Comparison of ENCODE assay signal across 11 cellular contexts in the genomic region with DNA sequence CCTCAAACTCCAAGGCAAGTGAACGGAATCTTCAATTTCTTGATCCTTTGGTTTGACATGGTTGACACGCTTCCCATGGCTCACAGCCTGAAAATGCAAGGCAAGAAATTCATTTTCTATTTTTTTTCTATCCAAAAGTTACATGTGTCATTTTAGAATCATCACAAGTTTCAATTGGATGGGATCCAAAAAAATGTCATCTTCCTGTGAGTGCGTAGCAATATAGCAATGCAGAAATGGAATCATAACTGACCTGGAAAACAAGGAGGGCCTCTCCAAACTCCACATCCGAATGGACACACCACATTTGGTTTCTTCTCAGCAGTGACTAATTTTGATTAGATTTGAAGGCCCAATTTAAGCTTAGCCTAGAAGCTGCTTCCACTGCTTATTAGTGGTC.
DNase-seq lines count a peak whose midpoint lies in the region; ATAC-seq lines count a peak whose summit lies in the region.
"Had no signal": no experiment of that assay in that cellular context is flagged by ENCODE, and none has a peak within 500 bp of the region (broad histone marks: within the 10 kb centered on the region; RNA-seq: fewer than 3 reads in every experiment).

No MANE protein-coding gene starts in this region.

- H3K27ac ChIP-seq in epithelial cell of prostate, result peak overlapping the region; percentile 82

- H3K4me1 Mint-ChIP-seq in natural killer cell treated with Interleukin-12 subunit alpha and Interleukin-12 subunit beta and Interleukin-15 and Interleukin-18, amount 100 ng/mL, for 72 hours (ENCODE audit: low read depth in 2 of 2), result no peaks in the 10 kb centered on the region
- H3K4me1 Mint-ChIP-seq in activated naive CD8-positive, alpha-beta T cell treated with anti-CD3 and anti-CD28 coated beads, Interleukin-2, amount 50 U/mL, for 24 hours, result no peaks in the 10 kb centered on the region

- ATAC-seq in HG02852 (IDR thresholded peaks at IDR 0.05; ENCODE audit: unreplicated experiment) (no peak), HG03378 (IDR thresholded peaks at IDR 0.05; ENCODE audit: unreplicated experiment) (no peak)
- no peak for ATAC-seq in natural killer cell treated with Interleukin-12 subunit alpha and Interleukin-12 subunit beta and Interleukin-15 and Interleukin-18, amount 100 ng/mL, for 72 hours
- ATAC-seq in activated naive CD8-positive, alpha-beta T cell treated with anti-CD3 and anti-CD28 coated beads, Interleukin-2, amount 50 U/mL, for 24 hours, result no peak
- ATAC-seq: CD8-positive, alpha-beta T cell had no signal

- H3K9me3 Mint-ChIP-seq in natural killer cell treated with Interleukin-12 subunit alpha and Interleukin-12 subunit beta and Interleukin-15 and Interleukin-18, amount 100 ng/mL, for 72 hours, result no peaks in the 10 kb centered on the region
- no peaks in the 10 kb centered on the region for H3K9me3 Mint-ChIP-seq in activated naive CD8-positive, alpha-beta T cell treated with anti-CD3 and anti-CD28 coated beads, Interleukin-2, amount 50 U/mL, for 24 hours
- H3K9me3 Mint-ChIP-seq: CD8-positive, alpha-beta T cell had no signal

- no peak overlapping the region for H3K27ac Mint-ChIP-seq in natural killer cell treated with Interleukin-12 subunit alpha and Interleukin-12 subunit beta and Interleukin-15 and Interleukin-18, amount 100 ng/mL, for 72 hours
- H3K27ac Mint-ChIP-seq in activated naive CD8-positive, alpha-beta T cell treated with anti-CD3 and anti-CD28 coated beads, Interleukin-2, amount 50 U/mL, for 24 hours, result no peak overlapping the region
- H3K27ac Mint-ChIP-seq: CD8-positive, alpha-beta T cell had no signal

- H3K36me3 Mint-ChIP-seq in natural killer cell treated with Interleukin-12 subunit alpha and Interleukin-12 subunit beta and Interleukin-15 and Interleukin-18, amount 100 ng/mL, for 72 hours, result no peaks in the 10 kb centered on the region
- H3K36me3 Mint-ChIP-seq in activated naive CD8-positive, alpha-beta T cell treated with anti-CD3 and anti-CD28 coated beads, Interleukin-2, amount 50 U/mL, for 24 hours (ENCODE audit: low read depth), result no peaks in the 10 kb centered on the region
- H3K36me3 Mint-ChIP-seq: CD8-positive, alpha-beta T cell had no signal

- peaks cover 0 to 5% of the 10 kb centered on the region in 2 donors for H3K27me3 Mint-ChIP-seq in natural killer cell treated with Interleukin-12 subunit alpha and Interleukin-12 subunit beta and Interleukin-15 and Interleukin-18, amount 100 ng/mL, for 72 hours
- H3K27me3 Mint-ChIP-seq in activated naive CD8-positive, alpha-beta T cell treated with anti-CD3 and anti-CD28 coated beads, Interleukin-2, amount 50 U/mL, for 24 hours, result peaks cover 11% of the 10 kb centered on the region

- no peak overlapping the region for H3K4me3 Mint-ChIP-seq in natural killer cell treated with Interleukin-12 subunit alpha and Interleukin-12 subunit beta and Interleukin-15 and Interleukin-18, amount 100 ng/mL, for 72 hours
- H3K4me3 Mint-ChIP-seq in activated naive CD8-positive, alpha-beta T cell treated with anti-CD3 and anti-CD28 coated beads, Interleukin-2, amount 50 U/mL, for 24 hours, result no peak overlapping the region
- H3K4me3 Mint-ChIP-seq: CD8-positive, alpha-beta T cell had no signal

- DNase-seq in NCI-H1417 (lab: John Stamatoyannopoulos, UW) (peak; percentile 28 to 73 (median 55)), NCI-H1417 treated with DMSO at 0.1 percent for 48 hours (lab: John Stamatoyannopoulos, UW) (no peak), RKO (ENCODE audit: low spot score) (peak; percentile 39), epithelial cell of prostate (ENCODE audit: low read depth, low spot score) (no peak)
- DNase-seq in natural killer cell treated with Interleukin-12 subunit alpha and Interleukin-12 subunit beta and Interleukin-15 and Interleukin-18, amount 100 ng/mL, for 72 hours (ENCODE audit: low spot score), result no peak
- DNase-seq in activated naive CD8-positive, alpha-beta T cell treated with anti-CD3 and anti-CD28 coated beads, Interleukin-2, amount 50 U/mL, for 24 hours, result no peak
- DNase-seq: CD8-positive, alpha-beta T cell; DND-41; SIG-M5 had no signal

Comparison
In these comparisons a context has a peak if more than half of its experiments do, and no peak if none do; other contexts are left out.
1. DNase-seq: peak in NCI-H1417 (3 of 3) and RKO (single experiment); none in NCI-H1417 treated with DMSO at 0.1 percent for 48 hours (single experiment), epithelial cell of prostate (single experiment), natural killer cell treated with Interleukin-12 subunit alpha and Interleukin-12 subunit beta and Interleukin-15 and Interleukin-18, amount 100 ng/mL, for 72 hours (single experiment) and activated naive CD8-positive, alpha-beta T cell treated with anti-CD3 and anti-CD28 coated beads, Interleukin-2, amount 50 U/mL, for 24 hours (single experiment).